ENCODE assay signal across 30 cellular contexts in the genomic region with DNA sequence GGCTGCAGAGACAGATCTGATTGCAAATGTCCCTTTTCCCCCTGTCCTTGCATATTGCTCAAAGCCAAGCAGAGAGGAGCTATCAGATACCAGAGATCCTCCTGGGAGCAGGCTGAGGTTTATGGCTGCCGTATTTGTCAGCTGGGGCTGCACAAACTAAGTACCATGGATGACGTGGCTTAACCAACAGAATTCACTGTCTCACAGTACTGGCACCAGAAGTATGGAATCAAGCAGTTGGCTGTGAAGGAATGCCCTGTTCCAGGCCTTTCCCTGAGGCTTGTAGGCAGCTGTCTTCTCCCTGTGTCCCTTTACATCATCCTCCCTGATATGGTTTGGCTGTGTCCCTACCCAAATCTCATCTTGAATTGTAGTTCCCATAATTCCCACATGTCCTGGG. TPM values are rescaled to one million over a fixed set of nuclear protein-coding genes. Genes with fewer than 3 reads are reported as not detected.
"Had no signal": no experiment of that assay in that cellular context is flagged by ENCODE, and none has a peak within 500 bp of the region (broad histone marks: within the 10 kb centered on the region; RNA-seq: fewer than 3 reads in every experiment).

No MANE protein-coding gene starts in this region.

- DNase-seq: activated CD4-positive, alpha-beta T cell treated with anti-CD3 and anti-CD28 coated beads for 1 hour; activated CD4-positive, alpha-beta T cell treated with anti-CD3 and anti-CD28 coated beads, Interleukin-2, amount 50 U/mL, for 1 hour; activated CD8-positive, alpha-beta memory T cell treated with anti-CD3 and anti-CD28 coated beads, Interleukin-2, amount 10 ng/mL, durations not matched to agents 7 days and 5 days; activated CD8-positive, alpha-beta T cell treated with anti-CD3 and anti-CD28 coated beads, Interleukin-2, amount 10 ng/mL, durations not matched to agents 7 days and 5 days; activated naive CD4-positive, alpha-beta T cell; activated T-cell treated with anti-CD3 and anti-CD28 coated beads, Interleukin-2, amount 50 U/mL, for 48 hours; endodermal cell; hippocampal formation; kidney; natural killer cell; occipital lobe; stimulated activated CD4-positive, alpha-beta T cell treated with anti-CD3 and anti-CD28 coated beads, Interleukin-12 subunit alpha, Interleukin-12 subunit beta, amount 100 ng/mL, for 4 hours; stimulated activated CD4-positive, alpha-beta T cell treated with anti-CD3 and anti-CD28 coated beads, Interleukin-4, amount 100 ng/mL, for 1 hour; stimulated activated naive CD8-positive, alpha-beta T cell treated with anti-CD3 and anti-CD28 coated beads, Interleukin-15, Interleukin-2, amounts not matched to agents 100 U/mL and 50 U/mL, for 24 hours; SW 1271; T-helper 17 cell; T1000; upper lobe of left lung had no signal

- H3K36me3 ChIP-seq: gastroesophageal sphincter, neural progenitor cell, right atrium auricular region, thoracic aorta, upper lobe of left lung, vagina had no signal

- H3K27ac ChIP-seq: gastroesophageal sphincter, neural progenitor cell, right atrium auricular region, thoracic aorta, upper lobe of left lung, vagina had no signal

- H3K27me3 ChIP-seq: vagina had no signal

- H3K9me3 ChIP-seq: gastroesophageal sphincter, right atrium auricular region, thoracic aorta, upper lobe of left lung, vagina had no signal

- H3K4me3 ChIP-seq: gastroesophageal sphincter, neural progenitor cell, right atrium auricular region, thoracic aorta, upper lobe of left lung, vagina had no signal

- ATAC-seq: activated CD8-positive, alpha-beta memory T cell treated with anti-CD3 and anti-CD28 coated beads, Interleukin-2, amount 10 ng/mL, durations not matched to agents 7 days and 5 days; activated CD8-positive, alpha-beta T cell treated with anti-CD3 and anti-CD28 coated beads, Interleukin-2, amount 10 ng/mL, durations not matched to agents 7 days and 5 days; activated naive CD4-positive, alpha-beta T cell treated with anti-CD3 and anti-CD28 coated beads, Interleukin-2, amount 50 U/mL, for 72 hours; esophagus mucosa; gastroesophageal sphincter; natural killer cell; stimulated activated naive CD8-positive, alpha-beta T cell treated with anti-CD3 and anti-CD28 coated beads, Interleukin-15, Interleukin-2, amounts not matched to agents 100 U/mL and 50 U/mL, for 24 hours; T-helper 17 cell; WTC11 had no signal

RNA-seq across cellular contexts. Expression of gene CFAP90, which starts 2.6 kb away (rescaled TPM):
- total RNA-seq: activated CD8-positive, alpha-beta memory T cell treated with anti-CD3 and anti-CD28 coated beads, Interleukin-2, amount 10 ng/mL, durations not matched to agents 7 days and 5 days; activated CD8-positive, alpha-beta T cell treated with anti-CD3 and anti-CD28 coated beads, Interleukin-2, amount 10 ng/mL, durations not matched to agents 7 days and 5 days; activated naive CD4-positive, alpha-beta T cell treated with anti-CD3 and anti-CD28 coated beads, Interleukin-2, amount 50 U/mL, for 72 hours; activated T-helper 2 cell treated with anti-CD3 and anti-CD28 coated beads, Interferon-gamma antibody, Interleukin-2, Interleukin-4, amounts not matched to agents 10 μg/mL and 5 μg/mL and 100 μg/mL, durations not matched to agents 14 hours and 24 hours and 36 hours; bronchial epithelial cell; esophagus mucosa; fibroblast of villous mesenchyme; natural killer cell; pulmonary artery endothelial cell; right atrium auricular region; T-helper 17 cell; thoracic aorta had no signal
